ENCODE assay signal across 9 cellular contexts in genomic region chr11:66857927-66858185, GRCh38. TPM values are rescaled to one million over a fixed set of nuclear protein-coding genes. Genes with fewer than 3 reads are reported as not detected.
A peak's percentile ranks its signal among the peaks of the same experiment; 100 is the strongest.
DNase-seq lines count a peak whose midpoint lies in the region; ATAC-seq and TF ChIP-seq lines count a peak whose summit lies in the region.
"Had no signal": no experiment of that assay in that cellular context is flagged by ENCODE, and none has a peak within 500 bp of the region (broad histone marks: within the 10 kb centered on the region; RNA-seq: fewer than 3 reads in every experiment).

No MANE protein-coding gene starts in this region.

- no peak for TF ChIP-seq RAD21 in SK-N-SH (IDR thresholded peaks at IDR 0.05; ENCODE audit: low read length)

- no peak for ATAC-seq in SK-N-SH treated with all-trans-retinoic acid at 6 μM for 48 hours
- ATAC-seq in effector memory CD8-positive, alpha-beta T cell (replicated peaks), result no peak

- DNase-seq in SK-N-SH (no peak), PC-9 (no peak), skeletal muscle cell (ENCODE audit: low read depth) (no peak), GM03348 (ENCODE audit: low spot score) (no peak), DMS153 treated with DMSO at 0.1 percent for 48 hours (lab: John Stamatoyannopoulos, UW; ENCODE audit: unreplicated experiment) (no peak)
- no peak for DNase-seq in effector memory CD8-positive, alpha-beta T cell
- no peak for DNase-seq in stimulated activated CD4-positive, alpha-beta T cell treated with anti-CD3 and anti-CD28 coated beads, Interleukin-4, amount 100 ng/mL, for 24 hours
- DNase-seq: NCI-H1105 treated with DMSO at 0.1 percent for 48 hours had no signal

- intact Hi-C loops in PC-9 (cut with micrococcal nuclease; ENCODE audit: unreplicated experiment), result no loop called here

- POLR2A ChIA-PET in SK-N-SH (lab: Yijun Ruan, JAX) (interaction anchor here (0.8 kb wide), 1 partner anchor 21 kb away, joined by 3 read pairs; no protein-coding TSS in a partner anchor), PC-9 (lab: Charles Lee; ENCODE audit: unreplicated experiment) (no interaction called here)

- peaks cover 4% of the 10 kb centered on the region for H3K36me3 Mint-ChIP-seq in effector memory CD8-positive, alpha-beta T cell (ENCODE audit: insufficient read depth)

- no peaks in the 10 kb centered on the region for H3K27me3 Mint-ChIP-seq in effector memory CD8-positive, alpha-beta T cell

- H3K4me2 ChIP-seq in SK-N-SH, result peak overlapping the region; percentile 67
- H3K4me2 ChIP-seq in PC-9, result peak overlapping the region; percentile 78

- H2AFZ ChIP-seq in SK-N-SH (ENCODE audit: low read depth) (no peak overlapping the region), PC-9 (no peak overlapping the region)

- H3K4me1 ChIP-seq in SK-N-SH (ENCODE audit: control insufficient read depth in 1 of 2, insufficient read depth in 2 of 2, low read depth in 1 of 2, low read length in 1 of 2), result peaks cover 0 to 10% of the 10 kb centered on the region in 2 experiments; a peak in 2 of 4 replicates
- H3K4me1 ChIP-seq in PC-9 (replicated peaks; ENCODE audit: insufficient read depth), result peaks cover 13% of the 10 kb centered on the region

- H3F3A ChIP-seq in SK-N-SH (replicated peaks; ENCODE audit: insufficient read depth), result no peaks in the 10 kb centered on the region
- H3F3A ChIP-seq in PC-9 (ENCODE audit: insufficient read depth, low read depth), result peaks cover 18% of the 10 kb centered on the region; the same call in 1 of the 2 replicates

- H3K9me3 Mint-ChIP-seq in effector memory CD8-positive, alpha-beta T cell, result no peaks in the 10 kb centered on the region

- H3K27ac Mint-ChIP-seq in effector memory CD8-positive, alpha-beta T cell, result no peak overlapping the region

- no CpG with 5 or more reads among the region's 19 CpGs for WGBS in SK-N-SH (ENCODE audit: low lambda C conversion rate)

- no peak for TF ChIP-seq EP300 in SK-N-SH (IDR thresholded peaks at IDR 0.05; ENCODE audit: borderline replicate concordance in 1 of 2, low read depth in 1 of 2, low read length in 1 of 2)

- H3K9me2 ChIP-seq in SK-N-SH, result no peaks in the 10 kb centered on the region
- no peaks in the 10 kb centered on the region for H3K9me2 ChIP-seq in PC-9 (ENCODE audit: insufficient read depth)

- H3K4me3 Mint-ChIP-seq in effector memory CD8-positive, alpha-beta T cell, result peak overlapping the region; percentile 70 to 74

- H3K79me2 ChIP-seq in SK-N-SH (ENCODE audit: insufficient read depth), result peaks cover 14% of the 10 kb centered on the region
- H3K79me2 ChIP-seq in PC-9 (ENCODE audit: low read depth), result 0 out of 2 replicates have a peak, but pooled peaks cover 5% of the 10 kb centered on the region

- no peaks in the 10 kb centered on the region for H4K20me1 ChIP-seq in SK-N-SH (ENCODE audit: insufficient read depth)
- H4K20me1 ChIP-seq in PC-9 (ENCODE audit: insufficient read depth), result no peaks in the 10 kb centered on the region

- CTCF ChIA-PET in SK-N-SH (lab: Yijun Ruan, JAX), result interaction anchor here (0.6 to 1.4 kb wide), 4 partner anchors 12 to 616 kb away, joined by 3 read pairs; partner anchors contain the start of gene C11orf86
- CTCF ChIA-PET in PC-9 (lab: Charles Lee), result no interaction called here

- H3K27me3 ChIP-seq in SK-N-SH (ENCODE audit: insufficient read depth), result no peaks in the 10 kb centered on the region
- H3K27me3 ChIP-seq in PC-9 (ENCODE audit: insufficient read depth, low read depth), result no peaks in the 10 kb centered on the region

- H3K4me3 ChIP-seq in SK-N-SH (ENCODE audit: low read depth in 2 of 2, low read length in 1 of 2), result peak overlapping the region; percentile 49 to 81; a peak in 2 of 4 replicates
- 0 out of 2 replicates have a peak overlapping the region, but pooled peaks have one; percentile 99 for H3K4me3 ChIP-seq in PC-9
- peak overlapping the region; percentile 71 for H3K4me3 ChIP-seq in skeletal muscle cell (ENCODE audit: low read depth, low read length)

- peaks cover 4 to 5% of the 10 kb centered on the region in 2 donors for H3K4me1 Mint-ChIP-seq in effector memory CD8-positive, alpha-beta T cell (ENCODE audit: low read depth in 2 of 2)

- peaks cover 0 to 2% of the 10 kb centered on the region in 2 experiments for H3K36me3 ChIP-seq in SK-N-SH (replicated peaks in 1 of 2; ENCODE audit: control insufficient read depth in 1 of 2, insufficient read depth in 2 of 2, low read length in 1 of 2)
- H3K36me3 ChIP-seq in PC-9 (ENCODE audit: low read depth), result no peaks in the 10 kb centered on the region

- no TSS peak for BruUV-seq in PC-9 (replicated peaks; lab: Mats Ljungman, UMichigan)

- H3K9ac ChIP-seq in SK-N-SH, result no peak overlapping the region

- TF ChIP-seq CTCF in SK-N-SH (IDR thresholded peaks at IDR 0.05), result no peak
- TF ChIP-seq CTCF in PC-9 (conservative IDR thresholded peaks at IDR 0.05), result no peak

- H3K27ac ChIP-seq in SK-N-SH (ENCODE audit: low read depth in 2 of 2, low read length in 1 of 2) (no peak overlapping the region), PC-9 (no peak overlapping the region)

- H3K9me3 ChIP-seq in SK-N-SH (no peaks in the 10 kb centered on the region), PC-9 (ENCODE audit: insufficient read depth, low read depth) (no peaks in the 10 kb centered on the region)

TF ChIP-seq in SK-N-SH, 30 proteins besides CTCF, POLR2A, EP300 and RAD21 (continues in another document):
- no peak for TF ChIP-seq SIN3A (IDR thresholded peaks at IDR 0.05; ENCODE audit: borderline replicate concordance, low read depth, low read length)
- no peak for TF ChIP-seq TAF1 (IDR thresholded peaks at IDR 0.05; ENCODE audit: borderline replicate concordance, low read depth, low read length)
- TF ChIP-seq REST (IDR thresholded peaks at IDR 0.05; ENCODE audit: low read depth, low read length), result no peak

TF ChIP-seq in SK-N-SH treated with all-trans-retinoic acid at 6 μM for 48 hours, 23 proteins besides CTCF, POLR2A, EP300 and RAD21:
- TF ChIP-seq TCF4 (CRISPR knock-in tag; IDR thresholded peaks at IDR 0.05; ENCODE audit: borderline replicate concordance) (no peak), ISL1 (CRISPR knock-in tag; IDR thresholded peaks at IDR 0.05) (no peak), ZFP30 (CRISPR knock-in tag; IDR thresholded peaks at IDR 0.05) (no peak), TSHZ2 (CRISPR knock-in tag; IDR thresholded peaks at IDR 0.05) (no peak), SNAI2 (CRISPR knock-in tag; IDR thresholded peaks at IDR 0.05) (no peak), ZNF565 (CRISPR knock-in tag; conservative IDR thresholded peaks at IDR 0.05; ENCODE audit: low read depth) (no peak), ZNF70 (CRISPR knock-in tag; IDR thresholded peaks at IDR 0.05) (no peak)

RNA-seq across cellular contexts. Expression of gene LRFN4, which starts 1.0 kb away (rescaled TPM):
- 15.9 and 25.4 TPM in 2 replicates for polyA plus RNA-seq in SK-N-SH (2012; rRNA removed)
- polyA plus RNA-seq in SK-N-SH (2012; cell fraction: cytosol; rRNA removed), result 4.1 and 9.4 TPM in 2 replicates
- 35.8 and 37.4 TPM in 2 replicates for polyA plus RNA-seq in SK-N-SH (2012; cell fraction: nucleus; rRNA removed)
- 13.8 and 26.6 TPM in 2 replicates for total RNA-seq in PC-9 (2021)

RNA-seq across cellular contexts. Expression of gene RCE1, which starts 14.6 kb away (rescaled TPM):
- polyA plus RNA-seq in SK-N-SH (2012; rRNA removed), result 25.0 and 25.4 TPM in 2 replicates
- 8.7 and 14.3 TPM in 2 replicates for polyA plus RNA-seq in SK-N-SH (2012; cell fraction: cytosol; rRNA removed)
- polyA plus RNA-seq in SK-N-SH (2012; cell fraction: nucleus; rRNA removed), result 69.3 and 90.1 TPM in 2 replicates
- 42.1 and 42.9 TPM in 2 replicates for total RNA-seq in PC-9 (2021)
